In genomic region chr3:44136421-44136820, GRCh38 we compare ENCODE assay signal across 21 cellular contexts.
A peak's percentile ranks its signal among the peaks of the same experiment; 100 is the strongest.
DNase-seq lines count a peak whose midpoint lies in the region; FAIRE-seq and TF ChIP-seq lines count a peak whose summit lies in the region.
"Had no signal": no experiment of that assay in that cellular context is flagged by ENCODE, and none has a peak within 500 bp of the region (broad histone marks: within the 10 kb centered on the region; RNA-seq: fewer than 3 reads in every experiment).

No MANE protein-coding gene starts in this region.

- POLR2A ChIA-PET in endothelial cell of umbilical vein (lab: Charles Lee): no interaction called here

- H3K27me3 ChIP-seq in endothelial cell of umbilical vein (ENCODE audit: control insufficient read depth in 2 of 2, insufficient read depth in 2 of 2, low read length in 2 of 2): no peaks in the 10 kb centered on the region
- H3K27me3 ChIP-seq: BLaER1, transverse colon had no signal

- TF ChIP-seq CTCF in endothelial cell of umbilical vein (IDR thresholded peaks at IDR 0.05; ENCODE audit: extremely low read depth in 1 of 2, insufficient read depth in 1 of 2, low read depth in 1 of 2, low read length in 2 of 2) (no peak), nephron progenitor cell (IDR thresholded peaks at IDR 0.05) (no peak)

- H3K9me3 ChIP-seq in endothelial cell of umbilical vein (replicated peaks; ENCODE audit: control insufficient read depth, insufficient read depth, low read length): no peaks in the 10 kb centered on the region
- H3K9me3 ChIP-seq: BLaER1, transverse colon had no signal

- no peak for TF ChIP-seq POLR2A in endothelial cell of umbilical vein (IDR thresholded peaks at IDR 0.05; ENCODE audit: low read depth, low read length)

- H3K4me2 ChIP-seq in endothelial cell of umbilical vein (ENCODE audit: insufficient read depth, low read length): no peak overlapping the region
- H3K4me2 ChIP-seq: BLaER1 had no signal

- H3K9me3 Mint-ChIP-seq in nephron progenitor cell: peaks cover 5% of the 10 kb centered on the region

- no peak overlapping the region for H3K27ac ChIP-seq in endothelial cell of umbilical vein (ENCODE audit: insufficient read depth, low read depth, low read length)
- H3K27ac ChIP-seq: BLaER1, parathyroid adenoma, RWPE1, transverse colon had no signal

- dilution Hi-C loops in endothelial cell of umbilical vein (cut with MboI; ENCODE audit: extremely low pct_ligation_motif_present, low sequenced_read_pairs): no loop called here

- DNase-seq in SW480 (ENCODE audit: low spot score): peak; percentile 3
- DNase-seq in endothelial cell of umbilical vein (ENCODE audit: low read depth, low spot score): peak; percentile 4
- peak; percentile 64 for DNase-seq in nephron progenitor cell
- DNase-seq in DMS 273 treated with DMSO at 0.1 percent for 48 hours (lab: John Stamatoyannopoulos, UW): no peak
- DNase-seq in hippocampal formation (lab: John Stamatoyannopoulos, UW): no peak
- DNase-seq in NCI-H1694 treated with DMSO at 0.1 percent for 48 hours (lab: John Stamatoyannopoulos, UW): no peak
- DNase-seq: activated CD4-positive, alpha-beta T cell treated with anti-CD3 and anti-CD28 coated beads for 1 hour; activated effector memory CD4-positive, alpha-beta T cell treated with anti-CD3 and anti-CD28 coated beads, Interleukin-2, amount 50 U/mL, for 16 hours; cortex of kidney; left cardiac atrium; NCI-H1105 treated with DMSO at 0.1 percent for 48 hours; NCI-H2171 treated with DMSO at 0.1 percent for 48 hours; small intestine; stimulated activated naive B cell treated with anti-CD40 and anti-IgM and Interleukin-4, amounts not matched to agents 10 μg/mL and 1 μg/mL and 100 μg/mL, for 72 hours; T-helper 2 cell; transverse colon had no signal

- H3K9ac ChIP-seq in endothelial cell of umbilical vein (replicated peaks; ENCODE audit: extremely low read depth, insufficient read depth, low read length): no peak overlapping the region
- H3K9ac ChIP-seq: BLaER1, parathyroid adenoma had no signal

- no peak overlapping the region for H3K4me3 ChIP-seq in endothelial cell of umbilical vein (replicated peaks in 1 of 3; ENCODE audit: insufficient read depth in 1 of 3, low read depth in 1 of 3, low read length in 3 of 3)
- H3K4me3 ChIP-seq: BLaER1, transverse colon had no signal

- H4K20me1 ChIP-seq in endothelial cell of umbilical vein (replicated peaks; ENCODE audit: control insufficient read depth, extremely low read depth, insufficient read depth, low read length): no peaks in the 10 kb centered on the region
- H4K20me1 ChIP-seq: BLaER1 had no signal

- H3K27me3 Mint-ChIP-seq in nephron progenitor cell (ENCODE audit: low read depth, poor library complexity): peaks cover 37% of the 10 kb centered on the region

- no peaks in the 10 kb centered on the region for H3K36me3 Mint-ChIP-seq in nephron progenitor cell (ENCODE audit: low read depth)
- H3K36me3 Mint-ChIP-seq: IgD-negative memory B cell; stimulated activated naive B cell treated with anti-CD40 and anti-IgM and Interleukin-4, amounts not matched to agents 10 μg/mL and 1 μg/mL and 100 μg/mL, for 72 hours had no signal

- FAIRE-seq in endothelial cell of umbilical vein (lab: Jason Lieb, UNC): no peak
- FAIRE-seq: small intestine had no signal

- H3K4me3 Mint-ChIP-seq in nephron progenitor cell: no peak overlapping the region
- H3K4me3 Mint-ChIP-seq: IgD-negative memory B cell; stimulated activated naive B cell treated with anti-CD40 and anti-IgM and Interleukin-4, amounts not matched to agents 10 μg/mL and 1 μg/mL and 100 μg/mL, for 72 hours had no signal

- no peak overlapping the region for H2AFZ ChIP-seq in endothelial cell of umbilical vein (ENCODE audit: low read depth, low read length)
- H2AFZ ChIP-seq: parathyroid adenoma had no signal

- H3K79me2 ChIP-seq in endothelial cell of umbilical vein (ENCODE audit: control insufficient read depth, insufficient read depth, low read length): no peaks in the 10 kb centered on the region
- H3K79me2 ChIP-seq: parathyroid adenoma had no signal

- no peaks in the 10 kb centered on the region for H3K9me1 ChIP-seq in endothelial cell of umbilical vein (replicated peaks; ENCODE audit: control insufficient read depth, extremely low read depth, insufficient read depth, low read length)

- TF ChIP-seq RAD21 in Ishikawa (IDR thresholded peaks at IDR 0.05; ENCODE audit: low read depth): no peak

- intact Hi-C loops in endothelial cell of umbilical vein (cut with micrococcal nuclease): loop anchor here (5.0 kb wide), 1 partner anchor 36 kb away; no protein-coding TSS in a partner anchor

- CTCF ChIA-PET in endothelial cell of umbilical vein (lab: Charles Lee): no interaction called here

- H3K36me3 ChIP-seq in endothelial cell of umbilical vein (ENCODE audit: control insufficient read depth in 2 of 2, extremely low read depth in 1 of 2, insufficient read depth in 2 of 2, low read length in 2 of 2): no peaks in the 10 kb centered on the region
- H3K36me3 ChIP-seq: BLaER1, transverse colon had no signal

- no TSS peak for BruUV-seq in endothelial cell of umbilical vein (replicated peaks; lab: Mats Ljungman, UMichigan)

- H3K4me1 Mint-ChIP-seq in nephron progenitor cell: no peaks in the 10 kb centered on the region
- H3K4me1 Mint-ChIP-seq: IgD-negative memory B cell; stimulated activated naive B cell treated with anti-CD40 and anti-IgM and Interleukin-4, amounts not matched to agents 10 μg/mL and 1 μg/mL and 100 μg/mL, for 72 hours had no signal

- no peak overlapping the region for H3K27ac Mint-ChIP-seq in nephron progenitor cell
- H3K27ac Mint-ChIP-seq: IgD-negative memory B cell; stimulated activated naive B cell treated with anti-CD40 and anti-IgM and Interleukin-4, amounts not matched to agents 10 μg/mL and 1 μg/mL and 100 μg/mL, for 72 hours had no signal

- no peaks in the 10 kb centered on the region for H3K4me1 ChIP-seq in endothelial cell of umbilical vein (ENCODE audit: control insufficient read depth, extremely low read depth, insufficient read depth, low read length)
- H3K4me1 ChIP-seq: BLaER1, parathyroid adenoma, transverse colon had no signal

- no peak for TF ChIP-seq EP300 in Ishikawa (IDR thresholded peaks at IDR 0.05; ENCODE audit: borderline replicate concordance)

TF ChIP-seq in Ishikawa, 13 proteins besides CTCF, POLR2A, EP300 and RAD21 (continues in another document):
- TF ChIP-seq MAX (IDR thresholded peaks at IDR 0.05) (0 out of 2 replicates have a peak, but pooled peaks have one; percentile 31), EGR1 (IDR thresholded peaks at IDR 0.05) (no peak), ZBTB7A (IDR thresholded peaks at IDR 0.05; ENCODE audit: low read depth) (no peak)

TF ChIP-seq in endothelial cell of umbilical vein, 7 proteins besides CTCF, POLR2A, EP300 and RAD21:
- no peak for TF ChIP-seq POLR2AphosphoS5 (IDR thresholded peaks at IDR 0.05; ENCODE audit: insufficient read depth, low read depth, low read length)
- TF ChIP-seq FOS (IDR thresholded peaks at IDR 0.05; ENCODE audit: borderline replicate concordance, insufficient read depth, low read length): no peak
- no peak for TF ChIP-seq MYC (IDR thresholded peaks at IDR 0.05; ENCODE audit: low read depth, low read length)
- TF ChIP-seq JUN (IDR thresholded peaks at IDR 0.05; ENCODE audit: borderline replicate concordance, insufficient read depth, insufficient read length, low read depth): no peak
- TF ChIP-seq MAX (IDR thresholded peaks at IDR 0.05; ENCODE audit: insufficient read depth, insufficient read length): no peak
- TF ChIP-seq GATA2 (IDR thresholded peaks at IDR 0.05; ENCODE audit: insufficient read depth, insufficient read length, low read depth, low read length): no peak
- TF ChIP-seq EZH2 (IDR thresholded peaks at IDR 0.05; ENCODE audit: borderline replicate concordance, low read depth, low read length, severe bottlenecking): no peak
TF ChIP-seq in endothelial cell of umbilical vein: peak in this region for 0.

Comparison
In these comparisons a context has a peak if more than half of its experiments do, and no peak if none do; other contexts are left out.
1. DNase-seq: peak in SW480 (single experiment), endothelial cell of umbilical vein (single experiment) and nephron progenitor cell (single experiment); none in DMS 273 treated with DMSO at 0.1 percent for 48 hours (single experiment), hippocampal formation (0 of 2) and NCI-H1694 treated with DMSO at 0.1 percent for 48 hours (single experiment).